ENCODE assay signal across 8 cellular contexts in the genomic region with DNA sequence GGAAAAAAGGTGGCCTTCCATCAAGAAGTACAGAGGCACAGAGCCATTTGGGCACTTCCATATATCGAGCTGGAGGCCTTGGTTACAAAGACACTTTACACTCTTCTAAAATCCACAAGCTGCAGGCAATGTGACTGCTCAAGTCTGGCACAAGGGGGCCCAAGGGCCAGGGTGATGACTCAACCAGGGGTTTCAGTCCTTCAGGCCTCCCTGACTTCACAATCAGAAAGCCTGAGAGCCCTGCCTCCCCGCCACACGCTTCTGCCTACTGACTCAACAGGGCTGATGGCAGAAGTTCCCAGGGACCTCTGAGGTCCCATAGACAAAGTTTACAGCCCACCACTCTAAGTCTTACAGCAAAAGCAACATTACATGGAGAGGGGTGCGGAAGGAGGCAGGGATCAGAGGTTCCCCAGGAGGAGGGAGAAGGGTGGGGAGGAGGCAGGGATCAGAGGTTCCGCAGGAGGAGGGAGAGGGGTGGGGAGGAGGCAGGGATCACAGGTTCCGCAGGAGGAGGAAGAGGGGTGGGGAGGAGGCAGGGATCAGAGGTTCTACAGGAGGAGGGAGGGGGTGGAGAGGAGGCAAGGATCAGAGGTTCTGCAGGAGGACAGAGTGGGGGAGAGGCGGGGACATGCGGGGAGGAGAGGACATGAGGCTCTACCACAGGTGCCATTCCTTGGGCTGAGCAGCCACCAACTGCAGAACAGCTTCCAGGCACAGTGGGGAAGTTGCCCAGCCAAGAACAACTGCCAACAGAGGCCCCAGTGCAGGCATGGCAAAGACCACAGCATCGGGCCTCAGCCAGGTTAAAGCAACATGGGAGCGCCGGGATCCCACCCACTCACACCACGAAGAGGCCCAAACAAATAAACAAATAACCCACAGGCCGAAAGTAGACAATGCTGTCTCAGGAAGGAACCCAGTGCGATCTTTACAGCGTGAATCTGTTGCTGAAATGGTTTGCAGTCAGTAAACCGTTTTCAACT. TPM values are rescaled to one million over a fixed set of nuclear protein-coding genes. Genes with fewer than 3 reads are reported as not detected.
DNase-seq lines count a peak whose midpoint lies in the region; ATAC-seq, FAIRE-seq and TF ChIP-seq lines count a peak whose summit lies in the region.

No MANE protein-coding gene starts in this region.

- TF ChIP-seq POLR2A in GM12892 (IDR thresholded peaks at IDR 0.05; ENCODE audit: low read depth, low read length) = no peak

- CTCF ChIA-PET in activated naive CD4-positive, alpha-beta T cell treated with anti-CD3 and anti-CD28 coated beads, Interleukin-2, amount 10 ng/mL, durations not matched to agents 7 days and 5 days (lab: Charles Lee) = no interaction called here

- no peak overlapping the region for H3K27ac Mint-ChIP-seq in activated naive CD4-positive, alpha-beta T cell treated with anti-CD3 and anti-CD28 coated beads, Interleukin-2, amount 10 ng/mL, durations not matched to agents 7 days and 5 days

- H3K36me3 Mint-ChIP-seq in activated naive CD4-positive, alpha-beta T cell treated with anti-CD3 and anti-CD28 coated beads, Interleukin-2, amount 10 ng/mL, durations not matched to agents 7 days and 5 days = peaks cover 13% of the 10 kb centered on the region

- ATAC-seq in GM21619 (IDR thresholded peaks at IDR 0.05; ENCODE audit: unreplicated experiment) (peak; percentile 98), left lobe of liver (no peak)

- peak; percentile 68 for FAIRE-seq in GM12892 (lab: Jason Lieb, UNC)

- no peaks in the 10 kb centered on the region for H3K9me3 Mint-ChIP-seq in activated naive CD4-positive, alpha-beta T cell treated with anti-CD3 and anti-CD28 coated beads, Interleukin-2, amount 10 ng/mL, durations not matched to agents 7 days and 5 days

- no peaks in the 10 kb centered on the region for H3K27me3 Mint-ChIP-seq in activated naive CD4-positive, alpha-beta T cell treated with anti-CD3 and anti-CD28 coated beads, Interleukin-2, amount 10 ng/mL, durations not matched to agents 7 days and 5 days

- no peak overlapping the region for H3K4me3 Mint-ChIP-seq in activated naive CD4-positive, alpha-beta T cell treated with anti-CD3 and anti-CD28 coated beads, Interleukin-2, amount 10 ng/mL, durations not matched to agents 7 days and 5 days

- peak; percentile 68 for DNase-seq in GM12892 (ENCODE audit: insufficient read length)
- DNase-seq in HT1080 (ENCODE audit: low read depth) = peak; percentile 62
- DNase-seq in activated naive CD4-positive, alpha-beta T cell treated with anti-CD3 and anti-CD28 coated beads, Interleukin-2, amount 10 ng/mL, durations not matched to agents 7 days and 5 days = peak; percentile 23
- peak; percentile 50 to 60 (median 53) for DNase-seq in stimulated activated CD4-positive, alpha-beta T cell treated with anti-CD3 and anti-CD28 coated beads, Interleukin-12 subunit alpha, Interleukin-12 subunit beta, amount 100 ng/mL, for 48 hours (ENCODE audit: low read depth in 2 of 3, low spot score in 1 of 3)
- no peak for DNase-seq in NCI-H69 (lab: John Stamatoyannopoulos, UW)
- no peak for DNase-seq in left lobe of liver (ENCODE audit: low spot score)
- no peak for DNase-seq in midbrain (lab: John Stamatoyannopoulos, UW)

- H3K4me1 Mint-ChIP-seq in activated naive CD4-positive, alpha-beta T cell treated with anti-CD3 and anti-CD28 coated beads, Interleukin-2, amount 10 ng/mL, durations not matched to agents 7 days and 5 days = peaks cover 12% of the 10 kb centered on the region

RNA-seq across cellular contexts. Expression of a gene that starts 52.0 kb away (rescaled TPM):
- polyA plus RNA-seq in GM12892 (2012; ENCODE audit: missing spikeins) = 13.4 TPM
- 24.7 and 26.2 TPM in 2 replicates for total RNA-seq in HT1080 (2014; rRNA removed; shearing (Covaris generic))
- polyA plus RNA-seq in HT1080 (2015; cell fraction: cytosol; rRNA removed) = 40.4 and 49.5 TPM in 2 replicates
- polyA plus RNA-seq in HT1080 (2015; cell fraction: nucleus; rRNA removed) = 112 and 118 TPM in 2 replicates
- 1.1 TPM for total RNA-seq in left lobe of liver

Comparison
In these comparisons a context has a peak if more than half of its experiments do, and no peak if none do; other contexts are left out.
1. DNase-seq: peak in GM12892 (single experiment), HT1080 (single experiment), activated naive CD4-positive, alpha-beta T cell treated with anti-CD3 and anti-CD28 coated beads, Interleukin-2, amount 10 ng/mL, durations not matched to agents 7 days and 5 days (single experiment) and stimulated activated CD4-positive, alpha-beta T cell treated with anti-CD3 and anti-CD28 coated beads, Interleukin-12 subunit alpha, Interleukin-12 subunit beta, amount 100 ng/mL, for 48 hours (3 of 3); none in NCI-H69 (single experiment), left lobe of liver (single experiment) and midbrain (single experiment).
2. RNA of a gene that starts 52.0 kb away (total RNA-seq): 24.7 to 26.2 TPM in HT1080; 1.1 TPM in left lobe of liver (single experiment); every median in the first group is over 10 times any median in the second.